ENCODE assay signal across 9 cellular contexts in genomic region chr17:38322156-38322779, GRCh38. TPM values are rescaled to one million over a fixed set of nuclear protein-coding genes. Genes with fewer than 3 reads are reported as not detected.
DNase-seq lines count a peak whose midpoint lies in the region; ATAC-seq and TF ChIP-seq lines count a peak whose summit lies in the region.
"Had no signal": no experiment of that assay in that cellular context is flagged by ENCODE, and none has a peak within 500 bp of the region (broad histone marks: within the 10 kb centered on the region; RNA-seq: fewer than 3 reads in every experiment).

No MANE protein-coding gene starts in this region.

- POLR2A ChIA-PET in WTC11 (lab: Charles Lee), result no interaction called here

- no peak overlapping the region for H3K27ac ChIP-seq in breast epithelium

- TF ChIP-seq POLR2A in breast epithelium (IDR thresholded peaks at IDR 0.05), result no peak

- DNase-seq in EH (ENCODE audit: low read depth), result peak; percentile 58
- DNase-seq in LNCaP clone FGC (ENCODE audit: low read depth), result no peak
- DNase-seq in WTC11 (ENCODE audit: low spot score), result peak; percentile 83
- no peak for DNase-seq in breast epithelium (ENCODE audit: low spot score in 2 of 2)
- DNase-seq in left kidney (ENCODE audit: low read depth, low spot score), result peak; percentile 77
- peak; percentile 37 to 67 (median 52) for DNase-seq in stimulated activated CD4-positive, alpha-beta T cell treated with anti-CD3 and anti-CD28 coated beads, TNF-alpha, amount 100 ng/mL, for 48 hours (ENCODE audit: low read depth in 3 of 3)
- DNase-seq in GDM1 (lab: John Stamatoyannopoulos, UW), result no peak

- ATAC-seq in WTC11 (peak; percentile 78), HG02798 (IDR thresholded peaks at IDR 0.05; ENCODE audit: poor library complexity, unreplicated experiment) (no peak)

- no peaks in the 10 kb centered on the region for H3K27me3 ChIP-seq in breast epithelium

- H3K4me3 ChIP-seq in LNCaP clone FGC (ENCODE audit: low read depth, low read length) (no peak overlapping the region), breast epithelium (no peak overlapping the region)

- no peaks in the 10 kb centered on the region for H3K9me3 Mint-ChIP-seq in WTC11

- no peaks in the 10 kb centered on the region for H3K36me3 ChIP-seq in breast epithelium

- intact Hi-C loops in breast epithelium (cut with DNase I; ENCODE audit: low total_unique reads), result no loop called here

- H3K4me3 Mint-ChIP-seq in WTC11, result no peak overlapping the region
- H3K4me3 Mint-ChIP-seq: activated naive CD8-positive, alpha-beta T cell had no signal

- CTCF ChIA-PET in WTC11 (lab: Charles Lee), result interaction anchor here (0.7 to 5.6 kb wide), 34 partner anchors 9 to 384 kb away, joined by 3 to 165 read pairs (median 6); partner anchors contain the start of gene SOCS7

- no peaks in the 10 kb centered on the region for H3K27me3 Mint-ChIP-seq in WTC11 (ENCODE audit: low read depth)
- H3K27me3 Mint-ChIP-seq: activated naive CD8-positive, alpha-beta T cell had no signal

- H3K4me1 ChIP-seq in breast epithelium, result peaks cover 6% of the 10 kb centered on the region in 2 donors

- TF ChIP-seq CTCF in LNCaP clone FGC (IDR thresholded peaks at IDR 0.05; ENCODE audit: control insufficient read depth, extremely low read depth, insufficient read depth) (peak; percentile 66), WTC11 (IDR thresholded peaks at IDR 0.05) (peak; percentile 90), breast epithelium (IDR thresholded peaks at IDR 0.05) (peak in 2 of 3 donors; percentile 25 to 34)

- no peaks in the 10 kb centered on the region for H3K9me3 ChIP-seq in breast epithelium

- H3K4me1 Mint-ChIP-seq in WTC11, result peaks cover 22% of the 10 kb centered on the region

- no peak overlapping the region; the same call in 1 of the 2 replicates for H3K27ac Mint-ChIP-seq in WTC11
- H3K27ac Mint-ChIP-seq: activated naive CD8-positive, alpha-beta T cell had no signal

- peaks cover 34% of the 10 kb centered on the region for H3K36me3 Mint-ChIP-seq in WTC11

TF ChIP-seq in WTC11, 78 proteins besides CTCF, POLR2A, EP300 and RAD21:
- TF ChIP-seq OVOL2 (CRISPR knock-in tag; IDR thresholded peaks at IDR 0.05; ENCODE audit: borderline replicate concordance), result no peak
- TF ChIP-seq CREB1 (CRISPR knock-in tag; IDR thresholded peaks at IDR 0.05), result no peak
TF ChIP-seq in WTC11: peak in this region for 0.

RNA-seq across cellular contexts. Expression of gene GPR179, which starts 21.5 kb away (rescaled TPM):
- total RNA-seq in WTC11 (2021), result 0.09 to 0.46 TPM (median 0.46 TPM) in 3 replicates
- under 1 TPM; under 0.01 TPM for total RNA-seq in breast epithelium

RNA-seq across cellular contexts. Expression of gene MRPL45, which starts 25.3 kb away (rescaled TPM):
- total RNA-seq in WTC11 (2021) (60.3 to 63.3 TPM (median 61.1 TPM) in 3 replicates), breast epithelium (10 to 100 TPM; 27.9 to 42.9 (median 36.8) TPM)

RNA-seq across cellular contexts. Expression of gene SOCS7, which starts 29.4 kb away (rescaled TPM):
- total RNA-seq in WTC11 (2021) (32.3 to 34.4 TPM (median 33.6 TPM) in 3 replicates), breast epithelium (10 to 100 TPM in 2 of 3 donors, 1 to 10 TPM in 1; 9.9 to 24.0 (median 14.7) TPM)

Comparison
In these comparisons a context has a peak if more than half of its experiments do, and no peak if none do; other contexts are left out.
1. DNase-seq: peak in EH (single experiment), WTC11 (single experiment), left kidney (single experiment) and stimulated activated CD4-positive, alpha-beta T cell treated with anti-CD3 and anti-CD28 coated beads, TNF-alpha, amount 100 ng/mL, for 48 hours (3 of 3); none in LNCaP clone FGC (single experiment), breast epithelium (0 of 2) and GDM1 (single experiment).
2. CTCF ChIP-seq: peak in every context shown above with its lines; median percentile 90 in WTC11; 66 in LNCaP clone FGC; 30 in breast epithelium.